ENCODE assay signal across 9 cellular contexts in the genomic region with DNA sequence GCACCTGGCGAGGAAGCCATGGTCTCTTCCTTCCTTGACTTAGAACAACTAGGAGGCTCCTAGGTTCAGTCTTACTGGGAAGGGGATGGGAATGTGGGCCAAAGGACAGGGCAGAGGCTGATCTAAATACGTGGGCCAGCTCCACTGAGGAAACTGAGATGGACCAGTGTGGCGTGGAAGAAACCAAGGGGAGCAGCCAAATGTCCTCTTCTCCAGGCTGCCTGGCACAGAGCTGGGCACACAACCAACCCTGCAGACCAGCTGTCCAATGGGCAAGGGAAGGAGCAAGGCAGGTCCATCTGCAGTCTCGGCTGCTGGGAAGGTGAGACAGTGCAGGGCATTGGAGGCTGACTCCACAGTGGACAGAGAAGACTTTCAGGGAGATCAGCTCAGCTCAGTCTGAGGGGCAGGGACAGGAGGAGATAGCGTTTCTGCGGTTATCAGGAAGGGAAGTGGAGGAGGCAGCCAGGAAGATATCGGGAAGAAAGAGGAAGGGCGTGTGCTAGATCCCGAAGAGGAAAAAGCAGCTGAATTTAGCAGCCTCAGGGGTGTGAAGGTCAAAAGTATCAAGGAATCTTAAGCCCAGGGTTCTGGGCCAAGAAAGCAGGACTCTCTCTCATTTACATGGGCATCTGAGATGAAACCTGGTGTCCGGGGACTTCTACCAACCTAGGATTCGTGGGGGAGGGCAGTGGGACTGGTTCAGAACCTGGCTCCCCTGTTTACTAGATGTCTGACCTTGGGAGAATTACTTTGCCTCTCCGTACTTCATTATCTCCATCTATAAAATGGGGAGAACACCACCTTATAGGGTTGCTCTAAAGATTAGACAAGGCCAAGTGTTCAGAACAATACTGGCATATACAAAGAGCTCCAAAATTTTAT. TPM values are rescaled to one million over a fixed set of nuclear protein-coding genes. Genes with fewer than 3 reads are reported as not detected.
DNase-seq lines count a peak whose midpoint lies in the region; ATAC-seq and TF ChIP-seq lines count a peak whose summit lies in the region.
"Had no signal": no experiment of that assay in that cellular context is flagged by ENCODE, and none has a peak within 500 bp of the region (broad histone marks: within the 10 kb centered on the region; RNA-seq: fewer than 3 reads in every experiment).

No MANE protein-coding gene starts in this region.

- H3K4me3 ChIP-seq in ACC112 (ENCODE audit: low read depth, low read length) (peak overlapping the region; percentile 93), PC-3 (ENCODE audit: low read length) (peak overlapping the region; percentile 81)

- H3F3A ChIP-seq in PC-3 (ENCODE audit: low read length, unreplicated experiment): no peaks in the 10 kb centered on the region

- H3K9me3 ChIP-seq in PC-3 (ENCODE audit: low read length): no peaks in the 10 kb centered on the region

- H3K27ac ChIP-seq in ACC112 (ENCODE audit: low read depth, low read length) (peak overlapping the region; percentile 57), PC-3 (ENCODE audit: low read length) (no peak overlapping the region)

- TF ChIP-seq CTCF in PC-3 (conservative IDR thresholded peaks at IDR 0.05; ENCODE audit: low read depth, low read length) (no peak), nephron progenitor cell (IDR thresholded peaks at IDR 0.05) (no peak)

- no peaks in the 10 kb centered on the region for H3K9me2 ChIP-seq in PC-3 (replicated peaks; ENCODE audit: low read length)

- H3K9me3 Mint-ChIP-seq in effector memory CD8-positive, alpha-beta T cell: no peaks in the 10 kb centered on the region
- no peaks in the 10 kb centered on the region for H3K9me3 Mint-ChIP-seq in nephron progenitor cell
- H3K9me3 Mint-ChIP-seq: activated naive CD4-positive, alpha-beta T cell treated with anti-CD3 and anti-CD28 coated beads for 36 hours had no signal

- H3K36me3 ChIP-seq in ACC112 (ENCODE audit: insufficient read depth, low read length) (0 out of 2 replicates have a peak, but pooled peaks cover 4% of the 10 kb centered on the region), PC-3 (ENCODE audit: low read depth, low read length) (no peaks in the 10 kb centered on the region)

- ATAC-seq in PC-3: no peak
- no peak for ATAC-seq in effector memory CD8-positive, alpha-beta T cell (replicated peaks)
- ATAC-seq in HG02763 (IDR thresholded peaks at IDR 0.05; ENCODE audit: unreplicated experiment): no peak
- ATAC-seq in GM21723 (IDR thresholded peaks at IDR 0.05; ENCODE audit: unreplicated experiment): no peak
- no peak for ATAC-seq in GM18502 (IDR thresholded peaks at IDR 0.05; ENCODE audit: poor library complexity, unreplicated experiment)
- no peak for ATAC-seq in GM21381 (IDR thresholded peaks at IDR 0.05; ENCODE audit: unreplicated experiment)

- H2AFZ ChIP-seq in ACC112 (ENCODE audit: low read length, unreplicated experiment) (no peak overlapping the region), PC-3 (ENCODE audit: low read length) (no peak overlapping the region)

- H3K27ac Mint-ChIP-seq in effector memory CD8-positive, alpha-beta T cell: peak overlapping the region; percentile 75 to 76
- H3K27ac Mint-ChIP-seq in nephron progenitor cell: no peak overlapping the region
- H3K27ac Mint-ChIP-seq: activated naive CD4-positive, alpha-beta T cell treated with anti-CD3 and anti-CD28 coated beads for 36 hours had no signal

- no peaks in the 10 kb centered on the region for H3K27me3 ChIP-seq in ACC112 (ENCODE audit: insufficient read depth, low read length)
- H3K27me3 ChIP-seq in PC-3 (ENCODE audit: low read length): no peaks in the 10 kb centered on the region

- H3K4me2 ChIP-seq in PC-3 (ENCODE audit: low read length): peak overlapping the region; percentile 100

- peaks cover 36% of the 10 kb centered on the region for H3K4me1 ChIP-seq in ACC112 (ENCODE audit: control insufficient read depth, insufficient read depth, low read length, unreplicated experiment)
- peaks cover 52% of the 10 kb centered on the region for H3K4me1 ChIP-seq in PC-3 (ENCODE audit: insufficient read depth, low read length)

- intact Hi-C loops in PC-3 (cut with micrococcal nuclease): loop anchor here (10.0 kb wide), 1 partner anchor 204 kb away; a partner anchor contains a TSS

- CTCF ChIA-PET in PC-3 (lab: Charles Lee): no interaction called here

- BruUV-seq in PC-3 (replicated peaks; lab: Mats Ljungman, UMichigan): no TSS peak

- H3K4me1 Mint-ChIP-seq in effector memory CD8-positive, alpha-beta T cell (ENCODE audit: low read depth in 2 of 2): peaks cover 32 to 37% of the 10 kb centered on the region in 2 donors
- peaks cover 68% of the 10 kb centered on the region for H3K4me1 Mint-ChIP-seq in nephron progenitor cell

- H4K20me1 ChIP-seq in PC-3 (ENCODE audit: low read length): no peaks in the 10 kb centered on the region

- peak overlapping the region; percentile 49 to 59 for H3K4me3 Mint-ChIP-seq in effector memory CD8-positive, alpha-beta T cell
- peak overlapping the region; percentile 78 for H3K4me3 Mint-ChIP-seq in nephron progenitor cell

- H3K9ac ChIP-seq in PC-3 (ENCODE audit: low read length): 0 out of 2 replicates have a peak overlapping the region, but pooled peaks have one; percentile 82

- POLR2A ChIA-PET in PC-3 (lab: Charles Lee; ENCODE audit: unreplicated experiment): no interaction called here

- H3K79me2 ChIP-seq in ACC112 (ENCODE audit: control insufficient read depth, insufficient read depth, low read length, unreplicated experiment): peaks cover 37% of the 10 kb centered on the region
- peaks cover 20% of the 10 kb centered on the region for H3K79me2 ChIP-seq in PC-3 (ENCODE audit: low read length)

- DNase-seq in PC-3: no peak
- DNase-seq in effector memory CD8-positive, alpha-beta T cell: no peak
- DNase-seq in nephron progenitor cell: no peak
- DNase-seq: activated naive CD4-positive, alpha-beta T cell treated with anti-CD3 and anti-CD28 coated beads for 36 hours had no signal

- no peaks in the 10 kb centered on the region for H3K27me3 Mint-ChIP-seq in effector memory CD8-positive, alpha-beta T cell
- H3K27me3 Mint-ChIP-seq in nephron progenitor cell (ENCODE audit: low read depth, poor library complexity): peaks cover 43% of the 10 kb centered on the region

- peaks cover 14% of the 10 kb centered on the region for H3K36me3 Mint-ChIP-seq in effector memory CD8-positive, alpha-beta T cell (ENCODE audit: insufficient read depth)
- H3K36me3 Mint-ChIP-seq in nephron progenitor cell (ENCODE audit: low read depth): no peaks in the 10 kb centered on the region

RNA-seq across cellular contexts. Expression of a gene that starts 1.8 kb away (rescaled TPM):
- 32.6 and 42.2 TPM in 2 replicates for total RNA-seq in PC-3 (2014; rRNA removed)
